7 cellular contexts compared by ENCODE assay signal in the genomic region with DNA sequence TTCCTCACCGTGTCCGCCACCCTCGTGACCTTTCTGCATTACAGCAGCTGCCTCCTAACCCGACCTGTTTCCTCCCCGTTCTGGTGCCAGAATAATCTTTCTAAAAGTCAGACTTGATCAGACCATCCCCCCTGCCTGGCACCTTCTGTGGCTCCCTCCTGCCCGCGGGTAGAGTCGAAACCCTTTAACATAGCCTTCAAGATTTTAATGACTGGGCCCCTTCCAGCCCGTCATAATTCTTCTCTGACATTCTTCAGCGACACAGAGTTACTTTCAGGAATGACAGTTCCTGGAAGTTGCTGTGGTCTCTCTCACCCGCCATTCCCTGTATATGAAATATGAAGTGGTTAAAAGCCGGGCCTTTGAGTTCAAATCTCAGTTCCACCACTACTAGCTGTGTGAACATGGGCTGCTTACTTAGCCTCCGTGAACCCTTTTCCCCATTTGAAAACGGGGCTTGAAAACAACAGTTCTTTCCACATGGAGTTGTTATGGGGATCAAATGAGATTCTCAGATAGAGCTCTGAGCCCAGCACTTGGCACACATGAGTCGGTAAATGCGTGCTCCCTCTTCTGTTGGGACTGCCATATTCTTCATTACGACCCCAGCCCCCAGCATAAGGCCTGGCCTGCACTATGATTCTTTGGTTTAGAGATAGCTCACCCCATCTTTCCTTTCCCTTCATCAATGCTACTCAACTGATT. TPM values are rescaled to one million over a fixed set of nuclear protein-coding genes. Genes with fewer than 3 reads are reported as not detected.
A peak's percentile ranks its signal among the peaks of the same experiment; 100 is the strongest.
DNase-seq lines count a peak whose midpoint lies in the region; ATAC-seq, FAIRE-seq and TF ChIP-seq lines count a peak whose summit lies in the region.

No MANE protein-coding gene starts in this region.

- CTCF ChIA-PET in GM12878 (lab: Yijun Ruan, JAX) = interaction anchor here (0.8 to 3.8 kb wide), 15 partner anchors 10 to 719 kb away, joined by 3 to 29 read pairs (median 4); a partner anchor contains a TSS

- H3K4me1 ChIP-seq in MM.1S (ENCODE audit: low read length) = no peaks in the 10 kb centered on the region
- H3K4me1 ChIP-seq in GM12878 (ENCODE audit: control insufficient read depth, insufficient read depth, low read length) = peaks cover 3% of the 10 kb centered on the region; the same call in 1 of the 2 replicates
- peaks cover 30% of the 10 kb centered on the region for H3K4me1 ChIP-seq in suprapubic skin

- no peak for TF ChIP-seq EP300 in GM12878 (IDR thresholded peaks at IDR 0.05; ENCODE audit: borderline replicate concordance in 1 of 2, control insufficient read depth in 1 of 2, low read depth in 2 of 2, low read length in 2 of 2)
- no peak for TF ChIP-seq EP300 in suprapubic skin (IDR thresholded peaks at IDR 0.05)

- peaks cover 12% of the 10 kb centered on the region for H3F3A ChIP-seq in MM.1S (ENCODE audit: insufficient read depth, low read length)

- RAD21 ChIA-PET in GM12878 (lab: Charles Lee; ENCODE audit: unreplicated experiment) = interaction anchor here (0.6 to 2.0 kb wide), 18 partner anchors 12 to 199 kb away, joined by 3 to 9 read pairs (median 4); a partner anchor contains a TSS

- TF ChIP-seq POLR2A in GM12892 (IDR thresholded peaks at IDR 0.05; ENCODE audit: low read depth, low read length) (no peak), GM12878 (IDR thresholded peaks at IDR 0.05; ENCODE audit: low read depth, low read length) (no peak), suprapubic skin (IDR thresholded peaks at IDR 0.05) (no peak)

- FAIRE-seq in GM12892 (lab: Jason Lieb, UNC) (peak; percentile 21), GM12878 (lab: Jason Lieb, UNC) (no peak)

- no peaks in the 10 kb centered on the region for H3K9me3 ChIP-seq in MM.1S (replicated peaks; ENCODE audit: insufficient read depth, low read length)
- H3K9me3 ChIP-seq in GM12878 (replicated peaks; ENCODE audit: control insufficient read depth, insufficient read depth, low read length) = no peaks in the 10 kb centered on the region
- no peaks in the 10 kb centered on the region for H3K9me3 ChIP-seq in suprapubic skin

- no peaks in the 10 kb centered on the region for H3K9me2 ChIP-seq in MM.1S (replicated peaks; ENCODE audit: insufficient read depth, low read length)

- ATAC-seq in GM12878 (peak; percentile 5), HG02938 (IDR thresholded peaks at IDR 0.05; ENCODE audit: unreplicated experiment) (no peak), GM21367 (IDR thresholded peaks at IDR 0.05; ENCODE audit: unreplicated experiment) (no peak)

- H3K9ac ChIP-seq in MM.1S (ENCODE audit: low read length) (peak overlapping the region; percentile 75), GM12878 (ENCODE audit: control insufficient read depth, insufficient read depth, low read length) (peak overlapping the region; percentile 82)

- H3K27ac ChIP-seq in MM.1S (ENCODE audit: low read length) (peak overlapping the region; percentile 88), GM12878 (ENCODE audit: control insufficient read depth, insufficient read depth) (peak overlapping the region; percentile 84), suprapubic skin (peak overlapping the region; percentile 94)

- TSS peak; percentile 72 for BruUV-seq in GM12878 (replicated peaks; lab: Mats Ljungman, UMichigan)

- in situ Hi-C loops in GM12878 (cut with MboI) = loop anchor here (25.0 kb wide), 1 partner anchor 730 kb away; a partner anchor contains a TSS

- H3K36me3 ChIP-seq in MM.1S (replicated peaks; ENCODE audit: insufficient read depth, low read length) (no peaks in the 10 kb centered on the region), GM12878 (ENCODE audit: control insufficient read depth in 2 of 2, insufficient read depth in 2 of 2, low read length in 1 of 2) (peaks cover 7 to 8% of the 10 kb centered on the region in 2 experiments; a peak in 3 of 4 replicates), suprapubic skin (peaks cover 11% of the 10 kb centered on the region)

- 1% methylated on average over 17 of the region's 17 CpGs for WGBS in GM12878 (ENCODE audit: insufficient coverage, insufficient replicate concordance, low lambda C conversion rate, missing lambda C conversion rate)
- WGBS in suprapubic skin = 3% methylated on average over 17 of the region's 17 CpGs

- H3K4me2 ChIP-seq in MM.1S (ENCODE audit: low read depth, low read length) (peak overlapping the region; percentile 66), GM12878 (ENCODE audit: control insufficient read depth, insufficient read depth) (peak overlapping the region; percentile 80)

- SMC1A ChIA-PET in GM12878 (lab: Charles Lee; ENCODE audit: uncharacterized antibody, unreplicated experiment) = interaction anchor here (0.7 to 3.5 kb wide), 15 partner anchors 9 to 200 kb away, joined by 3 to 27 read pairs (median 6); a partner anchor contains a TSS

- intact Hi-C loops in GM12878 (cut with micrococcal nuclease; ENCODE audit: unreplicated experiment) = no loop called here

- POLR2A ChIA-PET in GM12878 (lab: Charles Lee) = interaction anchor here (0.6 to 3.6 kb wide), 18 partner anchors 10 to 199 kb away, joined by 3 to 24 read pairs (median 8); a partner anchor contains a TSS

- TF ChIP-seq RAD21 in GM12878 (IDR thresholded peaks at IDR 0.05; ENCODE audit: insufficient read depth, low read depth, low read length) = no peak

- peak overlapping the region; percentile 31 for H2AFZ ChIP-seq in MM.1S (ENCODE audit: low read length)
- peak overlapping the region; percentile 62 for H2AFZ ChIP-seq in GM12878 (ENCODE audit: control insufficient read depth, low read depth, low read length)

- H3K79me2 ChIP-seq in MM.1S (ENCODE audit: low read length) = peaks cover 48% of the 10 kb centered on the region
- peaks cover 32% of the 10 kb centered on the region for H3K79me2 ChIP-seq in GM12878 (ENCODE audit: control insufficient read depth, insufficient read depth, low read length)

- TF ChIP-seq CTCF in MM.1S (IDR thresholded peaks at IDR 0.05; ENCODE audit: low read length) (no peak), GM12878 (IDR thresholded peaks at IDR 0.05 in 2 of 3, conservative IDR thresholded peaks at IDR 0.05 in 1 of 3; ENCODE audit: control insufficient read depth in 2 of 3, extremely low read depth in 1 of 3, insufficient read depth in 1 of 3, low read depth in 3 of 3, low read length in 3 of 3) (no peak), suprapubic skin (IDR thresholded peaks at IDR 0.05) (no peak)

- no peaks in the 10 kb centered on the region for H4K20me1 ChIP-seq in MM.1S (ENCODE audit: insufficient read depth, low read length)
- H4K20me1 ChIP-seq in GM12878 (ENCODE audit: control insufficient read depth, insufficient read depth) = no peaks in the 10 kb centered on the region

- DNase-seq in GM12892 (ENCODE audit: insufficient read length) = no peak
- DNase-seq in MM.1S = peak; percentile 56
- DNase-seq in GM12878 (ENCODE audit: low read depth, low spot score) = no peak
- DNase-seq in kidney tubule cell (ENCODE audit: low spot score) = peak; percentile 6
- peak in 1 of 2 donors; percentile 82 for DNase-seq in suprapubic skin (ENCODE audit: low spot score in 2 of 2)

- H3K27me3 ChIP-seq in MM.1S (replicated peaks; ENCODE audit: insufficient read depth, low read length) = no peaks in the 10 kb centered on the region
- no peaks in the 10 kb centered on the region for H3K27me3 ChIP-seq in GM12878 (replicated peaks in 1 of 2; ENCODE audit: control insufficient read depth in 2 of 2, insufficient read depth in 2 of 2, low read length in 1 of 2)
- no peaks in the 10 kb centered on the region for H3K27me3 ChIP-seq in suprapubic skin

- peak overlapping the region; percentile 86 for H3K4me3 ChIP-seq in MM.1S (ENCODE audit: low read length)
- peak overlapping the region; percentile 77 for H3K4me3 ChIP-seq in GM12878
- peak overlapping the region; percentile 70 for H3K4me3 ChIP-seq in suprapubic skin

TF ChIP-seq in GM12878, 131 proteins besides CTCF, POLR2A, EP300 and RAD21 (continues in another document):
- TF ChIP-seq MYB (IDR thresholded peaks at IDR 0.05; ENCODE audit: borderline replicate concordance, low read depth, low read length) = no peak
- TF ChIP-seq NR2F1 (conservative IDR thresholded peaks at IDR 0.05) = peak; percentile 76; the same call in 1 of the 2 replicates
- no peak for TF ChIP-seq TAF1 (IDR thresholded peaks at IDR 0.05; ENCODE audit: borderline replicate concordance, low read depth, low read length)
- TF ChIP-seq, protein P1, sequence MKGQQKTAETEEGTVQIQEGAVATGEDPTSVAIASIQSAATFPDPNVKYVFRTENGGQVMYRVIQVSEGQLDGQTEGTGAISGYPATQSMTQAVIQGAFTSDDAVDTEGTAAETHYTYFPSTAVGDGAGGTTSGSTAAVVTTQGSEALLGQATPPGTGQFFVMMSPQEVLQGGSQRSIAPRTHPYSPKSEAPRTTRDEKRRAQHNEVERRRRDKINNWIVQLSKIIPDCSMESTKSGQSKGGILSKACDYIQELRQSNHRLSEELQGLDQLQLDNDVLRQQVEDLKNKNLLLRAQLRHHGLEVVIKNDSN (IDR thresholded peaks at IDR 0.05; ENCODE audit: borderline replicate concordance, extremely low read length, insufficient read depth, low read depth, low read length) = peak; percentile 35
- no peak for TF ChIP-seq CEBPB (IDR thresholded peaks at IDR 0.05; ENCODE audit: borderline replicate concordance in 1 of 2, low read depth in 2 of 2, low read length in 2 of 2)
- no peak for TF ChIP-seq STAT1 (conservative IDR thresholded peaks at IDR 0.05)
- no peak for TF ChIP-seq SREBF1 (IDR thresholded peaks at IDR 0.05; ENCODE audit: low read length)
- TF ChIP-seq ZBED1 (IDR thresholded peaks at IDR 0.05; ENCODE audit: borderline replicate concordance) = no peak
- TF ChIP-seq IKZF1 (conservative IDR thresholded peaks at IDR 0.05) = 0 out of 2 replicates have a peak, but pooled peaks have one; percentile 29

RNA-seq across cellular contexts. Expression of a gene that starts 0.7 kb away (rescaled TPM):
- polyA plus RNA-seq in GM12892 (2012; ENCODE audit: missing spikeins) = 45.7 TPM
- total RNA-seq in GM12878 (2013; cell fraction: nucleolus; rRNA removed) = 28.4 and 33.0 TPM in 2 replicates
- total RNA-seq in GM12878 (2014; rRNA removed) (64.8 and 68.3 TPM in 2 replicates), GM12878 (2014; rRNA removed; fragmentation: Illumina TruSeq; extraction: Trizol) (52.3 and 55.5 TPM in 2 replicates), GM12878 (2021) (47.8 and 49.1 TPM in 2 replicates), suprapubic skin (10 to 100 TPM; 35.0 to 49.6 (median 45.2) TPM)
- polyA plus RNA-seq in GM12878 (2011; ENCODE audit: low read depth) = 55.9 TPM
- polyA plus RNA-seq in GM12878 (2011; rRNA removed) (37.9 and 44.6 TPM in 2 replicates), GM12878 (2014; fragmentation: Illumina TruSeq; extraction: Trizol) (47.8 and 48.8 TPM in 2 replicates), GM12878 (2014; fragmentation: Nextera tagmentation; extraction: Ambion mirVana) (10 to 100 TPM; 21.0 to 26.1 TPM), GM12878 (2014; rRNA removed) (55.6 and 56.5 TPM in 2 replicates), GM12878 (2016; fragmentation: Nextera tagmentation; extraction: Ambion mirVana) (100 to 1,000 TPM; 109 to 126 TPM)
- 51.9 and 54.2 TPM in 2 replicates for polyA plus RNA-seq in GM12878 (2011; cell fraction: cytosol; rRNA removed)
- 23.3 and 29.3 TPM in 2 replicates for polyA plus RNA-seq in GM12878 (2011; cell fraction: nucleus; rRNA removed)
- 56.9 and 74.3 TPM in 2 replicates for polyA plus RNA-seq in GM12878 (2012)
- polyA minus RNA-seq in GM12878 (2011; rRNA and poly(A)+ RNA removed) = 31.5 and 44.8 TPM in 2 replicates
- 9.8 and 10.0 TPM in 2 replicates for polyA minus RNA-seq in GM12878 (2011; cell fraction: cytosol; rRNA and poly(A)+ RNA removed)
- polyA minus RNA-seq in GM12878 (2011; cell fraction: nucleus; rRNA and poly(A)+ RNA removed) = 10.2 and 27.1 TPM in 2 replicates

Comparison
In these comparisons a context has a peak if more than half of its experiments do, and no peak if none do; other contexts are left out.
1. DNase-seq: peak in MM.1S (single experiment) and kidney tubule cell (single experiment); none in GM12892 (single experiment) and GM12878 (single experiment).
2. Peak in every context shown above with its lines, with median percentiles within 50 percentile points of each other: H3K27ac ChIP-seq and H3K4me3 ChIP-seq.